In the genomic region with DNA sequence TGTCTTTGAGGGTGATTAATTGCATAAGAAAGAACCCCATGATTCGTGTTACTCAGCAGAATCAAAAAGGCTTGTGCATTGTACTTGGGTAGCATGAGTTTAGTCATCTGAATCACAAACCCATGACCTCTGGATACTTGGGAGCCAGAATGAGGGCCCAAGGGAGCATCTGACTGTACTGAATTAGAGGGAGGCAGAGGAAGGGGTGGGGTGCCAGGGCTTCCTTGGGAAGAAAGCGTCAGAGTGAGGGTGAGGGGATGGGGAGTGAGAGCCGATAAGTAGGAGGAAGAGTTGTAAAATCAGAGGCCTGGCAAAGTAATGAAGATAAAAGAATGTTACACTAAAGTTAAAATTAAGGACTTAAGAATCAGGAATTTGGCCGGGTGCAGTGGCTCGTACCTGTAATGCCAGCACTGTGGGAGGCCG, we compare ENCODE assay signal across 12 cellular contexts. TPM values are rescaled to one million over a fixed set of nuclear protein-coding genes. Genes with fewer than 3 reads are reported as not detected.
DNase-seq lines count a peak whose midpoint lies in the region; ATAC-seq, FAIRE-seq and TF ChIP-seq lines count a peak whose summit lies in the region.
"Had no signal": no experiment of that assay in that cellular context is flagged by ENCODE, and none has a peak within 500 bp of the region (broad histone marks: within the 10 kb centered on the region; RNA-seq: fewer than 3 reads in every experiment).

No MANE protein-coding gene starts in this region.

- CTCF ChIA-PET in RWPE1 (lab: Yijun Ruan, JAX), result interaction anchor here (1.0 kb wide), 1 partner anchor 133 kb away, joined by 4 read pairs; no protein-coding TSS in a partner anchor

- H3K27ac ChIP-seq in gastroesophageal sphincter, result no peak overlapping the region
- no peak overlapping the region for H3K27ac ChIP-seq in RWPE1
- H3K27ac ChIP-seq: neutrophil had no signal

- peak; percentile 91 for FAIRE-seq in G401.6 (lab: Jason Lieb, UNC)

- no peak for TF ChIP-seq EP300 in gastroesophageal sphincter (IDR thresholded peaks at IDR 0.05)

- H3K4me3 ChIP-seq in gastroesophageal sphincter, result no peak overlapping the region

- no peaks in the 10 kb centered on the region for H3K27me3 ChIP-seq in gastroesophageal sphincter

- POLR2A ChIA-PET in RWPE1 (lab: Yijun Ruan, JAX; ENCODE audit: low non-redundant PET), result no interaction called here

- peak; percentile 69 for ATAC-seq in gastroesophageal sphincter
- no peak for ATAC-seq in HG03025 (IDR thresholded peaks at IDR 0.05; ENCODE audit: low FRiP score, unreplicated experiment)
- ATAC-seq: activated T-cell treated with anti-CD3 and anti-CD28 coated beads, Interleukin-2, amount 50 U/mL, for 4 hours; WTC11 had no signal

- TF ChIP-seq CTCF in gastroesophageal sphincter (IDR thresholded peaks at IDR 0.05) (no peak), RWPE1 (conservative IDR thresholded peaks at IDR 0.05; ENCODE audit: low read depth) (no peak)

- peak; percentile 83 for DNase-seq in amniotic epithelial cell (ENCODE audit: low read depth)
- DNase-seq in stromal cell of bone marrow (ENCODE audit: low read depth), result peak; percentile 100
- no peak for DNase-seq in effector CD4-positive, alpha-beta T cell
- no peak for DNase-seq in RWPE1 (ENCODE audit: low spot score)
- DNase-seq: activated T-cell treated with anti-CD3 and anti-CD28 coated beads, Interleukin-2, amount 50 U/mL, for 4 hours; DMS53; NCI-H524 treated with DMSO at 0.1 percent for 48 hours had no signal

- no peaks in the 10 kb centered on the region for H3K9me3 ChIP-seq in gastroesophageal sphincter
- H3K9me3 ChIP-seq: neutrophil had no signal

- WGBS in gastroesophageal sphincter (ENCODE audit: low coverage in 1 of 2), 2 donors, result 45 to 49% methylated on average over 6 of the region's 6 CpGs

- TF ChIP-seq POLR2A in gastroesophageal sphincter (IDR thresholded peaks at IDR 0.05), result no peak

- peaks cover 0 to under 1% (median 0%) of the 10 kb centered on the region in 3 donors for H3K4me1 ChIP-seq in gastroesophageal sphincter

- H3K36me3 ChIP-seq in gastroesophageal sphincter, result no peaks in the 10 kb centered on the region
- H3K36me3 ChIP-seq: neutrophil had no signal

RNA-seq across cellular contexts. Expression of a gene that starts 29.8 kb away (rescaled TPM):
- total RNA-seq in gastroesophageal sphincter, result not detected
- total RNA-seq: activated T-cell treated with anti-CD3 and anti-CD28 coated beads, Interleukin-2, amount 50 U/mL, for 4 hours had no signal

RNA-seq across cellular contexts. Expression of a gene that starts 30.8 kb away (rescaled TPM):
- 10 to 100 TPM in 1 of 4 donors, 1 to 10 TPM in 3; 1.4 to 21.9 (median 3.0) TPM for total RNA-seq in gastroesophageal sphincter

Comparison
In these comparisons a context has a peak if more than half of its experiments do, and no peak if none do; other contexts are left out.
1. DNase-seq: peak in amniotic epithelial cell (single experiment) and stromal cell of bone marrow (single experiment); none in effector CD4-positive, alpha-beta T cell (single experiment) and RWPE1 (single experiment).